ENCODE assay signal across 21 cellular contexts in genomic region chr12:122757568-122757967, GRCh38. TPM values are rescaled to one million over a fixed set of nuclear protein-coding genes. Genes with fewer than 3 reads are reported as not detected.
DNase-seq lines count a peak whose midpoint lies in the region; ATAC-seq and TF ChIP-seq lines count a peak whose summit lies in the region.
"Had no signal": no experiment of that assay in that cellular context is flagged by ENCODE, and none has a peak within 500 bp of the region (broad histone marks: within the 10 kb centered on the region; RNA-seq: fewer than 3 reads in every experiment).

No MANE protein-coding gene starts in this region.

- no peak overlapping the region for H3K9ac ChIP-seq in MM.1S (ENCODE audit: low read length)

- peaks cover 17% of the 10 kb centered on the region for H3K79me2 ChIP-seq in MM.1S (ENCODE audit: low read length)

- no peak for TF ChIP-seq CTCF in neutrophil (IDR thresholded peaks at IDR 0.05)
- TF ChIP-seq CTCF in MM.1S (IDR thresholded peaks at IDR 0.05; ENCODE audit: low read length), result no peak

- no peak for DNase-seq in activated T-cell treated with anti-CD3 and anti-CD28 coated beads, Interleukin-2, amount 50 U/mL, for 72 hours
- DNase-seq in activated T-cell treated with anti-CD3 and anti-CD28 coated beads, Interleukin-2, amount 50 U/mL, for 4 hours, result no peak
- DNase-seq in T-helper 17 cell (no peak), mucosa of gallbladder (ENCODE audit: low spot score) (no peak), germinal center (ENCODE audit: low spot score) (no peak), MM.1S (no peak)
- DNase-seq: C1 segment of cervical spinal cord, COR-L47, DMS153, GOT3, KBM-7, NCI-H1092, NCI-H2107, NCI-H226, NCI-H524 treated with DMSO at 0.1 percent for 48 hours, Peyer's patch had no signal

- peaks cover 7 to 12% of the 10 kb centered on the region in 2 experiments for H3K4me1 ChIP-seq in neutrophil (ENCODE audit: control insufficient read depth in 1 of 2, insufficient read depth in 1 of 2, low read depth in 1 of 2, low read length in 1 of 2)
- peaks cover 8% of the 10 kb centered on the region for H3K4me1 ChIP-seq in MM.1S (ENCODE audit: low read length)

- H3K9me3 ChIP-seq in T-helper 17 cell (ENCODE audit: control insufficient read depth, low read length, poor library complexity, severe bottlenecking), result no peaks in the 10 kb centered on the region
- no peaks in the 10 kb centered on the region for H3K9me3 ChIP-seq in neutrophil
- no peaks in the 10 kb centered on the region for H3K9me3 ChIP-seq in MM.1S (replicated peaks; ENCODE audit: insufficient read depth, low read length)
- H3K9me3 ChIP-seq: A549, Peyer's patch had no signal

- H3K36me3 ChIP-seq in neutrophil (peaks cover 71% of the 10 kb centered on the region), MM.1S (replicated peaks; ENCODE audit: insufficient read depth, low read length) (no peaks in the 10 kb centered on the region)

- H2AFZ ChIP-seq in MM.1S (ENCODE audit: low read length), result no peak overlapping the region

- H3K27ac ChIP-seq in neutrophil (peak overlapping the region; percentile 42), MM.1S (ENCODE audit: low read length) (no peak overlapping the region)
- H3K27ac ChIP-seq: A549, Peyer's patch had no signal

- ATAC-seq in activated T-cell treated with anti-CD3 and anti-CD28 coated beads, Interleukin-2, amount 50 U/mL, for 72 hours (replicated peaks in 1 of 2), result no peak
- ATAC-seq in activated T-cell treated with anti-CD3 and anti-CD28 coated beads, Interleukin-2, amount 50 U/mL, for 4 hours, result no peak
- ATAC-seq in T-helper 17 cell, result no peak
- ATAC-seq: A549, Right ventricle myocardium inferior had no signal

- H3K36me3 Mint-ChIP-seq in activated T-cell treated with anti-CD3 and anti-CD28 coated beads, Interleukin-2, amount 50 U/mL, for 72 hours (ENCODE audit: insufficient read depth in 2 of 2), result peaks cover 19 to 49% of the 10 kb centered on the region in 2 donors
- H3K36me3 Mint-ChIP-seq in activated T-cell treated with anti-CD3 and anti-CD28 coated beads, Interleukin-2, amount 50 U/mL, for 4 hours (ENCODE audit: insufficient read depth), result peaks cover 47% of the 10 kb centered on the region
- peaks cover 13% of the 10 kb centered on the region for H3K36me3 Mint-ChIP-seq in T-helper 17 cell (ENCODE audit: low read depth)
- peaks cover 12% of the 10 kb centered on the region for H3K36me3 Mint-ChIP-seq in activated naive CD8-positive, alpha-beta T cell

- no peaks in the 10 kb centered on the region for H3K27me3 Mint-ChIP-seq in activated T-cell treated with anti-CD3 and anti-CD28 coated beads, Interleukin-2, amount 50 U/mL, for 72 hours (ENCODE audit: low read depth)
- no peaks in the 10 kb centered on the region for H3K27me3 Mint-ChIP-seq in activated T-cell treated with anti-CD3 and anti-CD28 coated beads, Interleukin-2, amount 50 U/mL, for 4 hours (ENCODE audit: low read depth)
- no peaks in the 10 kb centered on the region for H3K27me3 Mint-ChIP-seq in T-helper 17 cell
- no peaks in the 10 kb centered on the region for H3K27me3 Mint-ChIP-seq in activated naive CD8-positive, alpha-beta T cell

- peaks cover 49% of the 10 kb centered on the region for H3K4me1 Mint-ChIP-seq in activated T-cell treated with anti-CD3 and anti-CD28 coated beads, Interleukin-2, amount 50 U/mL, for 72 hours (ENCODE audit: low read depth)
- peaks cover 52% of the 10 kb centered on the region for H3K4me1 Mint-ChIP-seq in activated T-cell treated with anti-CD3 and anti-CD28 coated beads, Interleukin-2, amount 50 U/mL, for 4 hours (ENCODE audit: low read depth)
- H3K4me1 Mint-ChIP-seq in T-helper 17 cell, result peaks cover 50% of the 10 kb centered on the region
- H3K4me1 Mint-ChIP-seq in activated naive CD8-positive, alpha-beta T cell (ENCODE audit: low read depth), result peaks cover 57% of the 10 kb centered on the region

- no peaks in the 10 kb centered on the region for H4K20me1 ChIP-seq in MM.1S (ENCODE audit: insufficient read depth, low read length)

- H3K9me2 ChIP-seq in MM.1S (replicated peaks; ENCODE audit: insufficient read depth, low read length), result no peaks in the 10 kb centered on the region

- H3K4me3 ChIP-seq in neutrophil (ENCODE audit: low read depth in 1 of 2, low read length in 1 of 2) (no peak overlapping the region), MM.1S (ENCODE audit: low read length) (no peak overlapping the region)
- H3K4me3 ChIP-seq: A549, Peyer's patch had no signal

- H3K4me2 ChIP-seq in MM.1S (ENCODE audit: low read depth, low read length), result no peak overlapping the region
- H3K4me2 ChIP-seq: A549 had no signal

- peak overlapping the region; percentile 86 for H3K27ac Mint-ChIP-seq in activated T-cell treated with anti-CD3 and anti-CD28 coated beads, Interleukin-2, amount 50 U/mL, for 72 hours
- peak overlapping the region; percentile 84 for H3K27ac Mint-ChIP-seq in T-helper 17 cell
- peak overlapping the region; percentile 18 for H3K27ac Mint-ChIP-seq in activated naive CD8-positive, alpha-beta T cell

- no peaks in the 10 kb centered on the region for H3F3A ChIP-seq in MM.1S (ENCODE audit: insufficient read depth, low read length)

- H3K27me3 ChIP-seq in neutrophil, result no peaks in the 10 kb centered on the region
- H3K27me3 ChIP-seq in MM.1S (replicated peaks; ENCODE audit: insufficient read depth, low read length), result no peaks in the 10 kb centered on the region
- H3K27me3 ChIP-seq: Peyer's patch had no signal

- no peak overlapping the region for H3K4me3 Mint-ChIP-seq in activated T-cell treated with anti-CD3 and anti-CD28 coated beads, Interleukin-2, amount 50 U/mL, for 72 hours
- H3K4me3 Mint-ChIP-seq in activated T-cell treated with anti-CD3 and anti-CD28 coated beads, Interleukin-2, amount 50 U/mL, for 4 hours, result no peak overlapping the region
- H3K4me3 Mint-ChIP-seq in T-helper 17 cell, result no peak overlapping the region
- H3K4me3 Mint-ChIP-seq in activated naive CD8-positive, alpha-beta T cell, result peak overlapping the region; percentile 8

- H3K9me3 Mint-ChIP-seq in activated T-cell treated with anti-CD3 and anti-CD28 coated beads, Interleukin-2, amount 50 U/mL, for 72 hours, result no peaks in the 10 kb centered on the region
- H3K9me3 Mint-ChIP-seq in activated T-cell treated with anti-CD3 and anti-CD28 coated beads, Interleukin-2, amount 50 U/mL, for 4 hours, result no peaks in the 10 kb centered on the region
- no peaks in the 10 kb centered on the region for H3K9me3 Mint-ChIP-seq in activated naive CD8-positive, alpha-beta T cell (ENCODE audit: low read depth)

RNA-seq across cellular contexts. Expression of gene DENR, which starts 4.9 kb away (rescaled TPM):
- 10 to 100 TPM; 63.6 to 72.2 TPM for total RNA-seq in activated T-cell treated with anti-CD3 and anti-CD28 coated beads, Interleukin-2, amount 50 U/mL, for 72 hours
- total RNA-seq in activated T-cell treated with anti-CD3 and anti-CD28 coated beads, Interleukin-2, amount 50 U/mL, for 4 hours, result 10 to 100 TPM; 88.1 to 92.9 (median 90.2) TPM
- total RNA-seq in T-helper 17 cell (10 to 100 TPM; 35.5 to 37.3 TPM), mucosa of gallbladder (38.0 TPM)

RNA-seq across cellular contexts. Expression of gene CCDC62, which starts 16.8 kb away (rescaled TPM):
- 1 to 10 TPM in 1 of 2 donors, under 1 TPM in 1; 0.82 to 1.5 TPM for total RNA-seq in activated T-cell treated with anti-CD3 and anti-CD28 coated beads, Interleukin-2, amount 50 U/mL, for 72 hours
- total RNA-seq in activated T-cell treated with anti-CD3 and anti-CD28 coated beads, Interleukin-2, amount 50 U/mL, for 4 hours, result 1 to 10 TPM in 1 of 3 donors, under 1 TPM in 2; 0.40 to 1.3 (median 0.43) TPM
- total RNA-seq in T-helper 17 cell (under 1 TPM; 0.35 to 0.63 TPM), mucosa of gallbladder (0.32 TPM)

RNA-seq across cellular contexts. Expression of gene HCAR1, which starts 26.9 kb away (rescaled TPM):
- total RNA-seq in activated T-cell treated with anti-CD3 and anti-CD28 coated beads, Interleukin-2, amount 50 U/mL, for 72 hours, result under 1 TPM; 0.12 to 0.34 TPM
- total RNA-seq in activated T-cell treated with anti-CD3 and anti-CD28 coated beads, Interleukin-2, amount 50 U/mL, for 4 hours, result under 1 TPM; 0.24 to 0.61 (median 0.40) TPM
- total RNA-seq in T-helper 17 cell (not detected), mucosa of gallbladder (0.20 TPM)
- total RNA-seq: M059J, Peyer's patch had no signal

RNA-seq across cellular contexts. Expression of gene HCAR3, which starts 41.0 kb away (rescaled TPM):
- not detected for total RNA-seq in activated T-cell treated with anti-CD3 and anti-CD28 coated beads, Interleukin-2, amount 50 U/mL, for 72 hours
- total RNA-seq in activated T-cell treated with anti-CD3 and anti-CD28 coated beads, Interleukin-2, amount 50 U/mL, for 4 hours, result not detected
- 1 to 10 TPM in 1 of 2 donors, under 1 TPM in 1; 0.39 to 1.3 TPM for total RNA-seq in T-helper 17 cell
- not detected for total RNA-seq in mucosa of gallbladder
- total RNA-seq: M059J, Peyer's patch had no signal

RNA-seq across cellular contexts. Expression of gene HCAR2, which starts 54.4 kb away (rescaled TPM):
- total RNA-seq in activated T-cell treated with anti-CD3 and anti-CD28 coated beads, Interleukin-2, amount 50 U/mL, for 72 hours, result not detected
- not detected for total RNA-seq in activated T-cell treated with anti-CD3 and anti-CD28 coated beads, Interleukin-2, amount 50 U/mL, for 4 hours
- total RNA-seq in T-helper 17 cell, result under 1 TPM in 1 of 2 donors, not detected in 1; 0.99 TPM
- total RNA-seq in mucosa of gallbladder, result not detected
- total RNA-seq: M059J, Peyer's patch had no signal

Comparison
In these comparisons a context has a peak if more than half of its experiments do, and no peak if none do; other contexts are left out.
1. H3K27ac Mint-ChIP-seq: peak in every context shown above with its lines; median percentile 86 in activated T-cell treated with anti-CD3 and anti-CD28 coated beads, Interleukin-2, amount 50 U/mL, for 72 hours; 84 in T-helper 17 cell; 18 in activated naive CD8-positive, alpha-beta T cell.